Comparison of ENCODE assay signal across 9 cellular contexts in genomic region chr14:75070383-75070782, GRCh38. TPM values are rescaled to one million over a fixed set of nuclear protein-coding genes. Genes with fewer than 3 reads are reported as not detected.
A peak's percentile ranks its signal among the peaks of the same experiment; 100 is the strongest.
DNase-seq lines count a peak whose midpoint lies in the region; ATAC-seq and TF ChIP-seq lines count a peak whose summit lies in the region.
"Had no signal": no experiment of that assay in that cellular context is flagged by ENCODE, and none has a peak within 500 bp of the region (broad histone marks: within the 10 kb centered on the region; RNA-seq: fewer than 3 reads in every experiment).

No MANE protein-coding gene starts in this region.

- WGBS in body of pancreas, 2 donors = 28 to 41% methylated on average over 9 of the region's 9 CpGs

- H3K4me1 ChIP-seq in body of pancreas = peaks cover 50% of the 10 kb centered on the region
- peaks cover 35% of the 10 kb centered on the region for H3K4me1 ChIP-seq in lower lobe of right lung
- H3K4me1 ChIP-seq in thoracic aorta (ENCODE audit: control insufficient read depth in 1 of 2, low read depth in 2 of 2) = peaks cover 2 to 23% of the 10 kb centered on the region in 2 donors

- intact Hi-C loops in body of pancreas (cut with DNase I) = no loop called here
- intact Hi-C loops in lower lobe of right lung (cut with DNase I) = no loop called here

- TF ChIP-seq POLR2A in body of pancreas (IDR thresholded peaks at IDR 0.05) = no peak

- no peaks in the 10 kb centered on the region for H3K27me3 ChIP-seq in body of pancreas
- H3K27me3 ChIP-seq in lower lobe of right lung (ENCODE audit: low read depth) = no peaks in the 10 kb centered on the region
- no peaks in the 10 kb centered on the region for H3K27me3 ChIP-seq in thoracic aorta (replicated peaks; ENCODE audit: insufficient read depth)

- no peak overlapping the region for H3K4me3 Mint-ChIP-seq in HFFc6

- no peak overlapping the region for H3K4me3 ChIP-seq in body of pancreas
- H3K4me3 ChIP-seq in lower lobe of right lung = peak overlapping the region; percentile 59
- H3K4me3 ChIP-seq in thoracic aorta = no peak overlapping the region

- H3K9me3 ChIP-seq in body of pancreas = no peaks in the 10 kb centered on the region
- H3K9me3 ChIP-seq in lower lobe of right lung = no peaks in the 10 kb centered on the region
- H3K9me3 ChIP-seq in thoracic aorta = no peaks in the 10 kb centered on the region

- peak overlapping the region; percentile 27 for H3K27ac Mint-ChIP-seq in HFFc6

- H3K27me3 Mint-ChIP-seq in HFFc6 (ENCODE audit: insufficient read depth) = peaks cover 1% of the 10 kb centered on the region

- DNase-seq in HFFc6 = no peak
- DNase-seq in body of pancreas = peak; percentile 66 to 68 (median 68)
- no peak for DNase-seq in lower lobe of right lung
- no peak for DNase-seq in thoracic aorta (ENCODE audit: low spot score)
- DNase-seq in DMS114 treated with DMSO at 0.1 percent for 48 hours (lab: John Stamatoyannopoulos, UW; ENCODE audit: unreplicated experiment) = no peak
- no peak for DNase-seq in NCI-H2029 (lab: John Stamatoyannopoulos, UW)
- no peak for DNase-seq in anterior cingulate cortex (lab: John Stamatoyannopoulos, UW)
- DNase-seq: KG1; stimulated activated naive CD4-positive, alpha-beta T cell treated with Interleukin-2 at 50 U/mL for 16 hours had no signal

- H3K36me3 Mint-ChIP-seq in HFFc6 (ENCODE audit: low read depth) = no peaks in the 10 kb centered on the region

- H3K36me3 ChIP-seq in body of pancreas (replicated peaks in 1 of 2; ENCODE audit: insufficient read depth in 1 of 2, low read depth in 2 of 2) (no peaks in the 10 kb centered on the region), lower lobe of right lung (no peaks in the 10 kb centered on the region), thoracic aorta (no peaks in the 10 kb centered on the region)

- no peaks in the 10 kb centered on the region for H3K9me3 Mint-ChIP-seq in HFFc6

- TF ChIP-seq CTCF in HFFc6 (IDR thresholded peaks at IDR 0.05) = no peak
- TF ChIP-seq CTCF in body of pancreas (IDR thresholded peaks at IDR 0.05) = no peak
- no peak for TF ChIP-seq CTCF in lower lobe of right lung (IDR thresholded peaks at IDR 0.05)
- no peak for TF ChIP-seq CTCF in thoracic aorta (IDR thresholded peaks at IDR 0.05)

- ATAC-seq in body of pancreas (peak; percentile 9), lower lobe of right lung (no peak), thoracic aorta (ENCODE audit: insufficient number of reproducible peaks, low FRiP score, low read depth) (no peak)

- peak overlapping the region; percentile 89 to 94 (median 92) for H3K27ac ChIP-seq in body of pancreas
- H3K27ac ChIP-seq in lower lobe of right lung = peak overlapping the region; percentile 86
- peak overlapping the region; percentile 81 to 84 for H3K27ac ChIP-seq in thoracic aorta

- peaks cover 7% of the 10 kb centered on the region for H3K4me1 Mint-ChIP-seq in HFFc6 (ENCODE audit: low read depth)

RNA-seq across cellular contexts. Expression of gene ZC2HC1C, which starts 0.9 kb away (rescaled TPM):
- 1 to 10 TPM in 3 of 6 experiments, under 1 TPM in 3; 0.43 to 1.4 (median 1.1) TPM for total RNA-seq in HFFc6 (2021; fragmentation: NEBNext Ultra II Directional; extraction: Animal tissue kit (Norgen Biotek cat#: 25700))
- total RNA-seq in body of pancreas = 1 to 10 TPM; 7.3 to 7.8 TPM
- 4.7 TPM for total RNA-seq in lower lobe of right lung
- total RNA-seq in thoracic aorta = 1 to 10 TPM in 1 of 2 donors, under 1 TPM in 1; 0.27 to 1.1 TPM

RNA-seq across cellular contexts. Expression of gene ACYP1, which starts 6.6 kb away (rescaled TPM):
- total RNA-seq in HFFc6 (2021; fragmentation: NEBNext Ultra II Directional; extraction: Animal tissue kit (Norgen Biotek cat#: 25700)) = 10 to 100 TPM in 4 of 6 experiments, 1 to 10 TPM in 2; 5.9 to 14.9 (median 11.7) TPM
- 1 to 10 TPM; 8.3 to 9.9 TPM for total RNA-seq in body of pancreas
- total RNA-seq in lower lobe of right lung = 19.7 TPM
- total RNA-seq in thoracic aorta = 1 to 10 TPM; 4.9 to 6.8 TPM

RNA-seq across cellular contexts. Expression of gene MLH3, which starts 19.1 kb away (rescaled TPM):
- total RNA-seq in HFFc6 (2021; fragmentation: NEBNext Ultra II Directional; extraction: Animal tissue kit (Norgen Biotek cat#: 25700)) = 10 to 100 TPM in 1 of 6 experiments, 1 to 10 TPM in 5; 5.4 to 11.6 (median 7.6) TPM
- total RNA-seq in body of pancreas (10 to 100 TPM; 18.2 to 23.7 TPM), lower lobe of right lung (27.2 TPM), thoracic aorta (10 to 100 TPM; 17.9 to 30.2 TPM)

RNA-seq across cellular contexts. Expression of gene NEK9, which starts 56.5 kb away (rescaled TPM):
- total RNA-seq in HFFc6 (2021; fragmentation: NEBNext Ultra II Directional; extraction: Animal tissue kit (Norgen Biotek cat#: 25700)) = 10 to 100 TPM; 67.6 to 79.4 (median 69.4) TPM
- 10 to 100 TPM; 26.4 to 38.4 TPM for total RNA-seq in body of pancreas
- 97.7 TPM for total RNA-seq in lower lobe of right lung
- 10 to 100 TPM; 51.3 to 65.3 TPM for total RNA-seq in thoracic aorta

Comparison
In these comparisons a context has a peak if more than half of its experiments do, and no peak if none do; other contexts are left out.
1. DNase-seq: peak in body of pancreas (4 of 4); none in HFFc6 (single experiment), lower lobe of right lung (single experiment), thoracic aorta (single experiment), DMS114 treated with DMSO at 0.1 percent for 48 hours (single experiment), NCI-H2029 (single experiment) and anterior cingulate cortex (0 of 58).
2. Peak in every context shown above with its lines, with median percentiles within 50 percentile points of each other: H3K27ac ChIP-seq.